ENCODE assay signal across 1 cellular context in the genomic region with DNA sequence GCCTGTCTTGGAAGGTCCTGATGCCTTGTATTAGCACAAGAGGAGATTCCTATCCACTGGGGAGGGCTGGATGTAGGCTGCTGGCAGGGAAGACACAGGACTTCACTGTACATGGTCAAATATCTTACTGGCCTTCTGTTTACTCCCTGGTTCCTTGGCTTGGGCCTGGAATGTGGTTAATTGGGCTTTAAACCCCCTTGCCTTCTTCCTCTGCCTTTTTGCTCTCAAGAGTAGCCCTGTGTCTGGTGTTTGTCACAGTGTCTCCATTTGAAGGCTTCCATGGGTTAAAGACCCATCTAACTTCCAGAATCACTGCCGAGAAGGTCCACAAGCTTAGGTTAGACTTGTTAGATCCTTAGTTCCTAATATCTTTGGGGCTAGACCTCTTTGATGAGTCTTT.
TF ChIP-seq lines count a peak whose summit lies in the region.

No MANE protein-coding gene starts in this region.

TF ChIP-seq in GM23338, 12 proteins besides CTCF, POLR2A, EP300 and RAD21:
- TF ChIP-seq, protein P1, sequence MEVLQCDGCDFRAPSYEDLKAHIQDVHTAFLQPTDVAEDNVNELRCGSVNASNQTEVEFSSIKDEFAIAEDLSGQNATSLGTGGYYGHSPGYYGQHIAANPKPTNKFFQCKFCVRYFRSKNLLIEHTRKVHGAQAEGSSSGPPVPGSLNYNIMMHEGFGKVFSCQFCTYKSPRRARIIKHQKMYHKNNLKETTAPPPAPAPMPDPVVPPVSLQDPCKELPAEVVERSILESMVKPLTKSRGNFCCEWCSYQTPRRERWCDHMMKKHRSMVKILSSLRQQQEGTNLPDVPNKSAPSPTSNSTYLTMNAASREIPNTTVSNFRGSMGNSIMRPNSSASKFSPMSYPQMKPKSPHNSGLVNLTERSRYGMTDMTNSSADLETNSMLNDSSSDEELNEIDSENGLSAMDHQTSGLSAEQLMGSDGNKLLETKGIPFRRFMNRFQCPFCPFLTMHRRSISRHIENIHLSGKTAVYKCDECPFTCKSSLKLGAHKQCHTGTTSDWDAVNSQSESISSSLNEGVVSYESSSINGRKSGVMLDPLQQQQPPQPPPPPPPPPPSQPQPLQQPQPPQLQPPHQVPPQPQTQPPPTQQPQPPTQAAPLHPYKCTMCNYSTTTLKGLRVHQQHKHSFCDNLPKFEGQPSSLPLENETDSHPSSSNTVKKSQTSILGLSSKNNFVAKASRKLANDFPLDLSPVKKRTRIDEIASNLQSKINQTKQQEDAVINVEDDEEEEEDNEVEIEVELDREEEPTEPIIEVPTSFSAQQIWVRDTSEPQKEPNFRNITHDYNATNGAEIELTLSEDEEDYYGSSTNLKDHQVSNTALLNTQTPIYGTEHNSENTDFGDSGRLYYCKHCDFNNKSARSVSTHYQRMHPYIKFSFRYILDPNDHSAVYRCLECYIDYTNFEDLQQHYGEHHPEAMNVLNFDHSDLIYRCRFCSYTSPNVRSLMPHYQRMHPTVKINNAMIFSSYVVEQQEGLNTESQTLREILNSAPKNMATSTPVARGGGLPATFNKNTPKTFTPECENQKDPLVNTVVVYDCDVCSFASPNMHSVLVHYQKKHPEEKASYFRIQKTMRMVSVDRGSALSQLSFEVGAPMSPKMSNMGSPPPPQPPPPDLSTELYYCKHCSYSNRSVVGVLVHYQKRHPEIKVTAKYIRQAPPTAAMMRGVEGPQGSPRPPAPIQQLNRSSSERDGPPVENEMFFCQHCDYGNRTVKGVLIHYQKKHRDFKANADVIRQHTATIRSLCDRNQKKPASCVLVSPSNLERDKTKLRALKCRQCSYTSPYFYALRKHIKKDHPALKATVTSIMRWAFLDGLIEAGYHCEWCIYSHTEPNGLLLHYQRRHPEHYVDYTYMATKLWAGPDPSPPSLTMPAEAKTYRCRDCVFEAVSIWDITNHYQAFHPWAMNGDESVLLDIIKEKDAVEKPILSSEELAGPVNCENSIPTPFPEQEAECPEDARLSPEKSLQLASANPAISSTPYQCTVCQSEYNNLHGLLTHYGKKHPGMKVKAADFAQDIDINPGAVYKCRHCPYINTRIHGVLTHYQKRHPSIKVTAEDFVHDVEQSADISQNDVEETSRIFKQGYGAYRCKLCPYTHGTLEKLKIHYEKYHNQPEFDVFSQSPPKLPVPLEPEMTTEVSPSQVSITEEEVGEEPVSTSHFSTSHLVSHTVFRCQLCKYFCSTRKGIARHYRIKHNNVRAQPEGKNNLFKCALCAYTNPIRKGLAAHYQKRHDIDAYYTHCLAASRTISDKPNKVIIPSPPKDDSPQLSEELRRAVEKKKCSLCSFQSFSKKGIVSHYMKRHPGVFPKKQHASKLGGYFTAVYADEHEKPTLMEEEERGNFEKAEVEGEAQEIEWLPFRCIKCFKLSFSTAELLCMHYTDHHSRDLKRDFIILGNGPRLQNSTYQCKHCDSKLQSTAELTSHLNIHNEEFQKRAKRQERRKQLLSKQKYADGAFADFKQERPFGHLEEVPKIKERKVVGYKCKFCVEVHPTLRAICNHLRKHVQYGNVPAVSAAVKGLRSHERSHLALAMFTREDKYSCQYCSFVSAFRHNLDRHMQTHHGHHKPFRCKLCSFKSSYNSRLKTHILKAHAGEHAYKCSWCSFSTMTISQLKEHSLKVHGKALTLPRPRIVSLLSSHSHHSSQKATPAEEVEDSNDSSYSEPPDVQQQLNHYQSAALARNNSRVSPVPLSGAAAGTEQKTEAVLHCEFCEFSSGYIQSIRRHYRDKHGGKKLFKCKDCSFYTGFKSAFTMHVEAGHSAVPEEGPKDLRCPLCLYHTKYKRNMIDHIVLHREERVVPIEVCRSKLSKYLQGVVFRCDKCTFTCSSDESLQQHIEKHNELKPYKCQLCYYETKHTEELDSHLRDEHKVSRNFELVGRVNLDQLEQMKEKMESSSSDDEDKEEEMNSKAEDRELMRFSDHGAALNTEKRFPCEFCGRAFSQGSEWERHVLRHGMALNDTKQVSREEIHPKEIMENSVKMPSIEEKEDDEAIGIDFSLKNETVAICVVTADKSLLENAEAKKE (CRISPR knock-in tag; IDR thresholded peaks at IDR 0.05), result no peak
- TF ChIP-seq POLR2AphosphoS5 (IDR thresholded peaks at IDR 0.05; ENCODE audit: low read depth) (no peak), EZH2phosphoT487 (IDR thresholded peaks at IDR 0.05; ENCODE audit: unreplicated experiment) (no peak), EZH2 (IDR thresholded peaks at IDR 0.05; ENCODE audit: low read depth, unreplicated experiment) (no peak), NANOG (IDR thresholded peaks at IDR 0.05; ENCODE audit: borderline replicate concordance) (no peak), STAT1 (IDR thresholded peaks at IDR 0.05; ENCODE audit: unreplicated experiment) (no peak), ZNF331 (CRISPR knock-in tag; IDR thresholded peaks at IDR 0.05; ENCODE audit: low read depth) (no peak), CREB1 (CRISPR knock-in tag; IDR thresholded peaks at IDR 0.05; ENCODE audit: low read depth) (no peak), ZNF114 (CRISPR knock-in tag; IDR thresholded peaks at IDR 0.05) (no peak), JUNB (IDR thresholded peaks at IDR 0.05; ENCODE audit: unreplicated experiment) (no peak)
- TF ChIP-seq, protein P2, sequence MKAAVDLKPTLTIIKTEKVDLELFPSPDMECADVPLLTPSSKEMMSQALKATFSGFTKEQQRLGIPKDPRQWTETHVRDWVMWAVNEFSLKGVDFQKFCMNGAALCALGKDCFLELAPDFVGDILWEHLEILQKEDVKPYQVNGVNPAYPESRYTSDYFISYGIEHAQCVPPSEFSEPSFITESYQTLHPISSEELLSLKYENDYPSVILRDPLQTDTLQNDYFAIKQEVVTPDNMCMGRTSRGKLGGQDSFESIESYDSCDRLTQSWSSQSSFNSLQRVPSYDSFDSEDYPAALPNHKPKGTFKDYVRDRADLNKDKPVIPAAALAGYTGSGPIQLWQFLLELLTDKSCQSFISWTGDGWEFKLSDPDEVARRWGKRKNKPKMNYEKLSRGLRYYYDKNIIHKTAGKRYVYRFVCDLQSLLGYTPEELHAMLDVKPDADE (IDR thresholded peaks at IDR 0.05), result no peak
- TF ChIP-seq, protein P3, sequence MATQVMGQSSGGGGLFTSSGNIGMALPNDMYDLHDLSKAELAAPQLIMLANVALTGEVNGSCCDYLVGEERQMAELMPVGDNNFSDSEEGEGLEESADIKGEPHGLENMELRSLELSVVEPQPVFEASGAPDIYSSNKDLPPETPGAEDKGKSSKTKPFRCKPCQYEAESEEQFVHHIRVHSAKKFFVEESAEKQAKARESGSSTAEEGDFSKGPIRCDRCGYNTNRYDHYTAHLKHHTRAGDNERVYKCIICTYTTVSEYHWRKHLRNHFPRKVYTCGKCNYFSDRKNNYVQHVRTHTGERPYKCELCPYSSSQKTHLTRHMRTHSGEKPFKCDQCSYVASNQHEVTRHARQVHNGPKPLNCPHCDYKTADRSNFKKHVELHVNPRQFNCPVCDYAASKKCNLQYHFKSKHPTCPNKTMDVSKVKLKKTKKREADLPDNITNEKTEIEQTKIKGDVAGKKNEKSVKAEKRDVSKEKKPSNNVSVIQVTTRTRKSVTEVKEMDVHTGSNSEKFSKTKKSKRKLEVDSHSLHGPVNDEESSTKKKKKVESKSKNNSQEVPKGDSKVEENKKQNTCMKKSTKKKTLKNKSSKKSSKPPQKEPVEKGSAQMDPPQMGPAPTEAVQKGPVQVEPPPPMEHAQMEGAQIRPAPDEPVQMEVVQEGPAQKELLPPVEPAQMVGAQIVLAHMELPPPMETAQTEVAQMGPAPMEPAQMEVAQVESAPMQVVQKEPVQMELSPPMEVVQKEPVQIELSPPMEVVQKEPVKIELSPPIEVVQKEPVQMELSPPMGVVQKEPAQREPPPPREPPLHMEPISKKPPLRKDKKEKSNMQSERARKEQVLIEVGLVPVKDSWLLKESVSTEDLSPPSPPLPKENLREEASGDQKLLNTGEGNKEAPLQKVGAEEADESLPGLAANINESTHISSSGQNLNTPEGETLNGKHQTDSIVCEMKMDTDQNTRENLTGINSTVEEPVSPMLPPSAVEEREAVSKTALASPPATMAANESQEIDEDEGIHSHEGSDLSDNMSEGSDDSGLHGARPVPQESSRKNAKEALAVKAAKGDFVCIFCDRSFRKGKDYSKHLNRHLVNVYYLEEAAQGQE (IDR thresholded peaks at IDR 0.05; ENCODE audit: unreplicated experiment), result no peak
